In the genomic region with DNA sequence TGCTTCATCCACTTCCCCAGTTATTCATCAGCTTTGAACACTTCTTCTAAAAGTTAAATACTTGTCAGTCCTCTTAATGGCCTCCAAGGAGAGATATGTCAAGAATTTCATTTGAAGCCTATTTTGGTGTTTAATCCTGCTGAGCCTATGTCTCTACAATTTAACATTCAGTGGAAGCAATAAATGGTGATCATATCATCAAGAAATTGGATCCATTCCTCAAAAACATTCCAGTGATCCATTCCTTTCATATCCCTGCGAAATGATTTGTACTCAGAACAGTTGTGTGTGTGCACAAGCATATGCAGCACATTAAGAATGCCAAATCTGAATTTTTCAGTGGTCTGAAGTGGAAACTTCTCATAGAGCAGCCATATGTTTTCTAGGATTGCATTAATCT, we compare ENCODE assay signal across 19 cellular contexts.
"Had no signal": no experiment of that assay in that cellular context is flagged by ENCODE, and none has a peak within 500 bp of the region (broad histone marks: within the 10 kb centered on the region; RNA-seq: fewer than 3 reads in every experiment).

No MANE protein-coding gene starts in this region.

- H3K4me1 ChIP-seq: gastroesophageal sphincter, heart left ventricle, left lung, thyroid gland had no signal

- DNase-seq: activated CD4-positive, alpha-beta T cell treated with anti-CD3 and anti-CD28 coated beads, Interleukin-2, amount 10 ng/mL, durations not matched to agents 7 days and 5 days; activated CD8-positive, alpha-beta T cell treated with anti-CD3 and anti-CD28 coated beads, Interleukin-2, amount 10 ng/mL, durations not matched to agents 7 days and 5 days; activated naive CD4-positive, alpha-beta T cell treated with anti-CD3 and anti-CD28 coated beads for 36 hours; activated T-cell treated with anti-CD3 and anti-CD28 coated beads, Interleukin-2, amount 50 U/mL, for 4 hours; anterior cingulate cortex; dermis blood vessel endothelial cell; effector memory CD4-positive, alpha-beta T cell; heart left ventricle; left lung; midbrain; nephron progenitor cell; occipital lobe; retina; stimulated activated CD4-positive, alpha-beta T cell treated with anti-CD3 and anti-CD28 coated beads, Interleukin-12 subunit alpha, Interleukin-12 subunit beta, amount 100 ng/mL, for 4 hours; stimulated activated CD4-positive, alpha-beta T cell treated with anti-CD3 and anti-CD28 coated beads, Interleukin-1b, Interleukin-23, amount 100 ng/mL, for 48 hours; stimulated activated naive CD4-positive, alpha-beta T cell treated with Interleukin-2 at 50 U/mL for 16 hours; thyroid gland had no signal

- ATAC-seq: activated CD8-positive, alpha-beta T cell treated with anti-CD3 and anti-CD28 coated beads, Interleukin-2, amount 10 ng/mL, durations not matched to agents 7 days and 5 days; activated T-cell treated with anti-CD3 and anti-CD28 coated beads, Interleukin-2, amount 50 U/mL, for 4 hours; gastroesophageal sphincter; heart left ventricle; left lung had no signal

- FAIRE-seq: bronchial epithelial cell had no signal

- H3K27me3 ChIP-seq: gastroesophageal sphincter, heart left ventricle, left lung, thyroid gland had no signal

- H3K9me3 ChIP-seq: gastroesophageal sphincter, heart left ventricle, thyroid gland had no signal

- H3K4me3 ChIP-seq: gastroesophageal sphincter, heart left ventricle, left lung, thyroid gland had no signal

- H3K36me3 ChIP-seq: gastroesophageal sphincter, heart left ventricle, left lung, thyroid gland had no signal

- H3K27ac ChIP-seq: gastroesophageal sphincter, heart left ventricle, left lung, thyroid gland had no signal
